Comparison of ENCODE assay signal across 1 cellular context in genomic region chr6:168683621-168684020, GRCh38.
TF ChIP-seq lines count a peak whose summit lies in the region.

No MANE protein-coding gene starts in this region.

TF ChIP-seq in neural cell, 6 proteins besides CTCF, POLR2A, EP300 and RAD21:
- TF ChIP-seq REST (IDR thresholded peaks at IDR 0.05; ENCODE audit: borderline replicate concordance) (peak; percentile 56), POLR2AphosphoS5 (IDR thresholded peaks at IDR 0.05) (peak; percentile 41), EZH2 (IDR thresholded peaks at IDR 0.05; ENCODE audit: borderline replicate concordance, insufficient read depth, low read length, poor library complexity, severe bottlenecking) (no peak)
